13 cellular contexts compared by ENCODE assay signal in the genomic region with DNA sequence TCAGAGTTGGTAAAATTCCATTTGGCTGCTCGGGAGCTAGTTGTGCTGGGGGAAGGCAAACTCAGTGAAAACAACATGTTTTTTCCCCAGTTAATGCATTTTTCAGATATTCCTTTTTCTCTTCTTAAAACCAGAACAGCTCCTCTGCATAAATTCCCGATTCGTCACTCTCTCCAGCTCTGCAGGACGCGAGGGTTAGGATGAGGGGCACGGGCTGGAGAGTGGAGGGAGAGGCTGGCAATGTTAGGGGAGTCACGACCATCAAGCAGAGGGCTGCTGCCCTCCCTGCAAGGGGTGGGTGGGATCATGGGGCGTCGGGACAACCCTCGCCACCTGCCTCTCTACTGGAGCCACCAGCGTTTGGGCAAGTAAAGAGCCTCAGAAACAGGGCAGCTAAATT. TPM values are rescaled to one million over a fixed set of nuclear protein-coding genes. Genes with fewer than 3 reads are reported as not detected.
A peak's percentile ranks its signal among the peaks of the same experiment; 100 is the strongest.
DNase-seq lines count a peak whose midpoint lies in the region; ATAC-seq and TF ChIP-seq lines count a peak whose summit lies in the region.
"Had no signal": no experiment of that assay in that cellular context is flagged by ENCODE, and none has a peak within 500 bp of the region (broad histone marks: within the 10 kb centered on the region; RNA-seq: fewer than 3 reads in every experiment).

No MANE protein-coding gene starts in this region.

- H3K27ac ChIP-seq in osteoblast (ENCODE audit: low read depth, low read length) = no peak overlapping the region
- H3K27ac ChIP-seq: A549 had no signal

- peaks cover 11% of the 10 kb centered on the region for H3K9me3 Mint-ChIP-seq in glutamatergic neuron (ENCODE audit: unreplicated experiment)
- H3K9me3 Mint-ChIP-seq: CD4-positive, alpha-beta memory T cell had no signal

- peaks cover 10% of the 10 kb centered on the region for H3K27me3 Mint-ChIP-seq in glutamatergic neuron (ENCODE audit: unreplicated experiment)

- peaks cover 2% of the 10 kb centered on the region for H4K20me1 ChIP-seq in osteoblast (ENCODE audit: insufficient read depth, low read length)

- H3K4me3 ChIP-seq in astrocyte of the cerebellum (ENCODE audit: low read depth, low read length) (no peak overlapping the region), osteoblast (ENCODE audit: insufficient read depth, low read length) (no peak overlapping the region)
- H3K4me3 ChIP-seq: A549, GM12878, K562 had no signal

- H3K36me3 Mint-ChIP-seq in glutamatergic neuron (ENCODE audit: unreplicated experiment) = no peaks in the 10 kb centered on the region

- peak overlapping the region; percentile 32 for H3K4me3 Mint-ChIP-seq in glutamatergic neuron (ENCODE audit: unreplicated experiment)
- H3K4me3 Mint-ChIP-seq: CD4-positive, alpha-beta memory T cell had no signal

- DNase-seq in astrocyte of the cerebellum (ENCODE audit: low read depth) (peak; percentile 15), glutamatergic neuron (no peak), osteoblast (ENCODE audit: insufficient read length, low spot score, missing footprints) (peak; percentile 83), SKM-1 treated with dmso at 0.1 percent for 144 hours (lab: John Stamatoyannopoulos, UW; ENCODE audit: unreplicated experiment) (no peak)
- DNase-seq: BE2C; CD4-positive, alpha-beta memory T cell; DMS79 had no signal

- no peaks in the 10 kb centered on the region for H3K27me3 ChIP-seq in osteoblast (ENCODE audit: insufficient read depth, low read length)
- H3K27me3 ChIP-seq: BE2C had no signal

- no peak overlapping the region for H2AFZ ChIP-seq in osteoblast (ENCODE audit: low read length)

- H3K4me1 ChIP-seq in osteoblast (ENCODE audit: insufficient read depth, low read length) = peaks cover 34% of the 10 kb centered on the region

- ATAC-seq in GM21423 (IDR thresholded peaks at IDR 0.05; ENCODE audit: unreplicated experiment) (no peak), HG02642 (IDR thresholded peaks at IDR 0.05; ENCODE audit: poor library complexity, unreplicated experiment) (no peak), HG03460 (IDR thresholded peaks at IDR 0.05; ENCODE audit: unreplicated experiment) (no peak)
- ATAC-seq: A549, GM12878 had no signal

- in situ Hi-C loops in astrocyte of the cerebellum (cut with HindIII; ENCODE audit: low sequenced_read_pairs) = loop anchor here (5.0 kb wide), 1 partner anchor 72 kb away; no protein-coding TSS in a partner anchor

- no peaks in the 10 kb centered on the region for H3K36me3 ChIP-seq in osteoblast (ENCODE audit: insufficient read depth, low read length)
- H3K36me3 ChIP-seq: BE2C had no signal

- H3K4me1 Mint-ChIP-seq in glutamatergic neuron (ENCODE audit: low read depth, unreplicated experiment) = peaks cover 35% of the 10 kb centered on the region
- H3K4me1 Mint-ChIP-seq: CD4-positive, alpha-beta memory T cell had no signal

- no peak overlapping the region for H3K4me2 ChIP-seq in osteoblast (ENCODE audit: insufficient read depth, low read length)
- H3K4me2 ChIP-seq: A549 had no signal

- no peaks in the 10 kb centered on the region for H3K9me3 ChIP-seq in osteoblast (ENCODE audit: low read depth, low read length)
- H3K9me3 ChIP-seq: A549, BE2C had no signal

- H3K27ac Mint-ChIP-seq in glutamatergic neuron (ENCODE audit: unreplicated experiment) = peak overlapping the region; percentile 25

- no peaks in the 10 kb centered on the region for H3K79me2 ChIP-seq in osteoblast (ENCODE audit: insufficient read depth, low read length)

- no peak for TF ChIP-seq CTCF in astrocyte of the cerebellum (IDR thresholded peaks at IDR 0.05; ENCODE audit: low read depth, low read length, missing control alignments)
- TF ChIP-seq CTCF in glutamatergic neuron (IDR thresholded peaks at IDR 0.05; ENCODE audit: partially characterized antibody, unreplicated experiment) = no peak
- no peak for TF ChIP-seq CTCF in osteoblast (IDR thresholded peaks at IDR 0.05; ENCODE audit: extremely low read depth, low read depth, low read length)

RNA-seq across cellular contexts. Expression of a gene that starts 31.4 kb away (rescaled TPM):
- 8.2 TPM for total RNA-seq in glutamatergic neuron (ENCODE audit: unreplicated experiment)
- total RNA-seq in osteoblast = under 0.01 TPM in 2 replicates
- total RNA-seq: CD4-positive, alpha-beta memory T cell; GM12878 had no signal

RNA-seq across cellular contexts. Expression of a gene that starts 40.9 kb away (rescaled TPM):
- total RNA-seq in glutamatergic neuron (ENCODE audit: unreplicated experiment) (93.6 TPM), osteoblast (3.6 and 6.8 TPM in 2 replicates)
- total RNA-seq: CD4-positive, alpha-beta memory T cell; GM12878 had no signal

Comparison
In these comparisons a context has a peak if more than half of its experiments do, and no peak if none do; other contexts are left out.
1. DNase-seq: peak in astrocyte of the cerebellum (single experiment) and osteoblast (single experiment); none in glutamatergic neuron (single experiment) and SKM-1 treated with dmso at 0.1 percent for 144 hours (single experiment).
2. RNA of a gene that starts 40.9 kb away (total RNA-seq): 93.6 TPM in glutamatergic neuron (single experiment); 3.6 to 6.8 TPM in osteoblast; every median in the first group is over 10 times any median in the second.